In genomic region chr11:113553235-113553634, GRCh38 we compare ENCODE assay signal across 10 cellular contexts.
DNase-seq lines count a peak whose midpoint lies in the region; ATAC-seq, FAIRE-seq and TF ChIP-seq lines count a peak whose summit lies in the region.
"Had no signal": no experiment of that assay in that cellular context is flagged by ENCODE, and none has a peak within 500 bp of the region (broad histone marks: within the 10 kb centered on the region; RNA-seq: fewer than 3 reads in every experiment).

No MANE protein-coding gene starts in this region.

- H3K9me3 Mint-ChIP-seq in MCF 10A (ENCODE audit: unreplicated experiment), result no peaks in the 10 kb centered on the region
- H3K9me3 Mint-ChIP-seq: T-helper 2 cell treated with Interferon-gamma antibody and Interleukin-4, amounts not matched to agents 5 μg/mL and 100 μg/mL, for 36 hours had no signal

- H3K27ac Mint-ChIP-seq in MCF 10A (ENCODE audit: low read depth, unreplicated experiment), result peak overlapping the region; percentile 5
- H3K27ac Mint-ChIP-seq: T-helper 2 cell treated with Interferon-gamma antibody and Interleukin-4, amounts not matched to agents 5 μg/mL and 100 μg/mL, for 36 hours had no signal

- H3K4me3 Mint-ChIP-seq in MCF 10A (ENCODE audit: unreplicated experiment), result no peak overlapping the region
- H3K4me3 Mint-ChIP-seq: T-helper 2 cell treated with Interferon-gamma antibody and Interleukin-4, amounts not matched to agents 5 μg/mL and 100 μg/mL, for 36 hours had no signal

- POLR2A ChIA-PET in MCF 10A (lab: Yijun Ruan, JAX), result interaction anchor here (0.7 to 1.6 kb wide), 3 partner anchors 13 to 105 kb away, joined by 3 to 5 read pairs (median 3); no protein-coding TSS in a partner anchor

- peaks cover 6% of the 10 kb centered on the region for H3K36me3 Mint-ChIP-seq in MCF 10A (ENCODE audit: insufficient read depth, unreplicated experiment)

- peaks cover 26% of the 10 kb centered on the region for H3K4me1 Mint-ChIP-seq in MCF 10A (ENCODE audit: insufficient read depth, unreplicated experiment)

- CTCF ChIA-PET in MCF 10A (lab: Yijun Ruan, JAX), result interaction anchor here (0.8 to 2.1 kb wide), 4 partner anchors 15 to 177 kb away, joined by 3 to 8 read pairs (median 4); no protein-coding TSS in a partner anchor

- no peaks in the 10 kb centered on the region for H3K27me3 Mint-ChIP-seq in MCF 10A (ENCODE audit: insufficient read depth, unreplicated experiment)

- ATAC-seq in GM18519 (IDR thresholded peaks at IDR 0.05; ENCODE audit: low FRiP score, unreplicated experiment) (no peak), GM21737 (IDR thresholded peaks at IDR 0.05; ENCODE audit: unreplicated experiment) (no peak)

- intact Hi-C loops in MCF 10A (cut with micrococcal nuclease), result loop anchor here (5.0 kb wide), 1 partner anchor 179 kb away; no protein-coding TSS in a partner anchor

- no TSS peak for BruUV-seq in MCF 10A (replicated peaks; lab: Mats Ljungman, UMichigan)

- peak; percentile 95 for FAIRE-seq in HTR-8/SVneo (lab: Jason Lieb, UNC)

- TF ChIP-seq CTCF in MCF 10A (IDR thresholded peaks at IDR 0.05; ENCODE audit: unreplicated experiment), result no peak

- DNase-seq in A172 (ENCODE audit: low spot score) (peak; percentile 92), HTR-8/SVneo (ENCODE audit: insufficient read length, low spot score) (peak; percentile 80), MCF 10A (ENCODE audit: unreplicated experiment) (peak; percentile 81), kidney glomerular epithelial cell (lab: John Stamatoyannopoulos, UW) (peak; percentile 95), UCSD-AML1 (lab: John Stamatoyannopoulos, UW; ENCODE audit: unreplicated experiment) (no peak), hypothalamus (lab: John Stamatoyannopoulos, UW) (no peak)
- DNase-seq: stimulated activated CD4-positive, alpha-beta T cell treated with anti-CD3 and anti-CD28 coated beads, Interleukin-4, amount 100 ng/mL, for 1 hour had no signal

Comparison
In these comparisons a context has a peak if more than half of its experiments do, and no peak if none do; other contexts are left out.
1. DNase-seq: peak in A172 (single experiment), HTR-8/SVneo (single experiment), MCF 10A (single experiment) and kidney glomerular epithelial cell (single experiment); none in UCSD-AML1 (single experiment) and hypothalamus (0 of 51).